Comparison of ENCODE assay signal across 25 cellular contexts in genomic region chr2:240126731-240127130, GRCh38. TPM values are rescaled to one million over a fixed set of nuclear protein-coding genes. Genes with fewer than 3 reads are reported as not detected.
DNase-seq lines count a peak whose midpoint lies in the region; ATAC-seq, FAIRE-seq and TF ChIP-seq lines count a peak whose summit lies in the region.
"Had no signal": no experiment of that assay in that cellular context is flagged by ENCODE, and none has a peak within 500 bp of the region (broad histone marks: within the 10 kb centered on the region; RNA-seq: fewer than 3 reads in every experiment).

No MANE protein-coding gene starts in this region.

- H3K9me3 ChIP-seq in endodermal cell (ENCODE audit: control insufficient read depth, low read length) (no peaks in the 10 kb centered on the region), small intestine (ENCODE audit: control insufficient read depth, low read depth) (no peaks in the 10 kb centered on the region)
- H3K9me3 ChIP-seq: A549; BLaER1 treated with 17β-estradiol and CSF1 and Interleukin-3, amounts not matched to agents 10 nM and 100 nM; MG63; SJCRH30 had no signal

- no peak overlapping the region for H3K9ac ChIP-seq in endodermal cell (ENCODE audit: extremely low read depth, low read length, poor library complexity, severe bottlenecking)
- H3K9ac ChIP-seq: BLaER1 treated with 17β-estradiol and CSF1 and Interleukin-3, amounts not matched to agents 10 nM and 100 nM had no signal

- no peak for TF ChIP-seq CTCF in endodermal cell (conservative IDR thresholded peaks at IDR 0.05)

- intact Hi-C loops in cardiac septum (cut with DNase I): no loop called here
- intact Hi-C loops in left cardiac atrium (cut with DNase I): no loop called here
- intact Hi-C loops in posterior vena cava (cut with DNase I): no loop called here

- H3K36me3 Mint-ChIP-seq in endodermal cell (ENCODE audit: low read depth): peaks cover 53% of the 10 kb centered on the region

- H3K4me3 ChIP-seq in endodermal cell (ENCODE audit: low read length) (no peak overlapping the region), small intestine (ENCODE audit: low read depth in 1 of 2, low read length in 2 of 2) (no peak overlapping the region)
- H3K4me3 ChIP-seq: A549; BLaER1 treated with 17β-estradiol and CSF1 and Interleukin-3, amounts not matched to agents 10 nM and 100 nM; MG63; PC-9; SJCRH30 had no signal

- H3K4me1 ChIP-seq in endodermal cell (ENCODE audit: control insufficient read depth, insufficient read depth, low read length) (no peaks in the 10 kb centered on the region), small intestine (ENCODE audit: control insufficient read depth in 2 of 2, insufficient read depth in 1 of 2, low read depth in 1 of 2, low read length in 1 of 2) (no peaks in the 10 kb centered on the region)
- H3K4me1 ChIP-seq: A549; BLaER1 treated with 17β-estradiol and CSF1 and Interleukin-3, amounts not matched to agents 10 nM and 100 nM had no signal

- DNase-seq in cardiac septum (ENCODE audit: low spot score) (peak; percentile 55), left cardiac atrium (no peak), endodermal cell (peak; percentile 13), posterior vena cava (ENCODE audit: low spot score) (peak; percentile 29), small intestine (no peak), ureter (ENCODE audit: low spot score) (no peak), MV-4-11 (lab: John Stamatoyannopoulos, UW) (no peak)
- DNase-seq: AML-193; CD4-positive, alpha-beta memory T cell; COR-L47; DMS53; KG1; MG63; NCI-H2029; NCI-H446 treated with DMSO at 0.1 percent for 48 hours; NCI-H526; NCI-H82; NK-92 treated with Interleukin-12 subunit alpha and Interleukin-12 subunit beta, amount 100 ng/mL, for 24 hours; PC-9; SJCRH30 had no signal

- 94 to 95% methylated on average over 6 to 10 of the region's 10 CpGs for WGBS in endodermal cell (ENCODE audit: insufficient coverage in 1 of 2, insufficient read length in 1 of 2), 2 experiments
- WGBS in small intestine, 3 donors: 93 to 95% (median 95%) methylated on average over 10 of the region's 10 CpGs

- no peak for ATAC-seq in left cardiac atrium
- ATAC-seq: A549, Right ventricle myocardium inferior had no signal

- FAIRE-seq in small intestine (lab: Jason Lieb, UNC): no peak
- FAIRE-seq: A549, H54 had no signal

- H3K27me3 ChIP-seq in endodermal cell (ENCODE audit: control insufficient read depth, insufficient read depth, low read length, poor library complexity, severe bottlenecking): no peaks in the 10 kb centered on the region
- H3K27me3 ChIP-seq in small intestine (ENCODE audit: control insufficient read depth in 2 of 2, insufficient read depth in 2 of 2, low read length in 2 of 2): no peaks in the 10 kb centered on the region
- H3K27me3 ChIP-seq: BLaER1 treated with 17β-estradiol and CSF1 and Interleukin-3, amounts not matched to agents 10 nM and 100 nM; MG63; SJCRH30 had no signal

- no peak overlapping the region for H3K27ac Mint-ChIP-seq in endodermal cell
- H3K27ac Mint-ChIP-seq: CD4-positive, alpha-beta memory T cell had no signal

- no peaks in the 10 kb centered on the region for H3K27me3 Mint-ChIP-seq in endodermal cell (ENCODE audit: insufficient read depth)
- H3K27me3 Mint-ChIP-seq: CD4-positive, alpha-beta memory T cell had no signal

- no peaks in the 10 kb centered on the region for H3K9me3 Mint-ChIP-seq in endodermal cell
- H3K9me3 Mint-ChIP-seq: CD4-positive, alpha-beta memory T cell had no signal

- H3K4me1 Mint-ChIP-seq in endodermal cell: no peaks in the 10 kb centered on the region

- H3K27ac ChIP-seq in endodermal cell (ENCODE audit: low read depth, low read length) (no peak overlapping the region), small intestine (ENCODE audit: low read depth in 1 of 2, low read length in 1 of 2) (no peak overlapping the region)
- H3K27ac ChIP-seq: A549; BLaER1 treated with 17β-estradiol and CSF1 and Interleukin-3, amounts not matched to agents 10 nM and 100 nM; PC-9; SJCRH30 had no signal

- H3K36me3 ChIP-seq in endodermal cell (ENCODE audit: control insufficient read depth, insufficient read depth, low read length) (peaks cover 46% of the 10 kb centered on the region), small intestine (ENCODE audit: control insufficient read depth in 2 of 2, insufficient read depth in 2 of 2, low read length in 2 of 2) (peaks cover 7 to 12% of the 10 kb centered on the region in 2 donors)

- no peak overlapping the region for H3K4me3 Mint-ChIP-seq in endodermal cell
- H3K4me3 Mint-ChIP-seq: CD4-positive, alpha-beta memory T cell had no signal

RNA-seq across cellular contexts. Expression of gene COPS9, which starts 9.4 kb away (rescaled TPM):
- total RNA-seq in cardiac septum: 149 TPM
- 100 to 1,000 TPM; 160 to 175 TPM for total RNA-seq in left cardiac atrium
- total RNA-seq in endodermal cell: 100 to 1,000 TPM; 151 to 161 TPM
- polyA plus RNA-seq in endodermal cell (2013, experiment 1 of 2): 175 TPM
- 183 TPM for polyA plus RNA-seq in endodermal cell (2013, experiment 2 of 2)
- 100 to 1,000 TPM in 1 of 2 donors, 10 to 100 TPM in 1; 93.3 to 127 TPM for total RNA-seq in posterior vena cava
- 100 to 1,000 TPM; 258 to 394 (median 382) TPM for polyA plus RNA-seq in small intestine
- total RNA-seq in ureter: 88.1 TPM

RNA-seq across cellular contexts. Expression of gene OTOS, which starts 13.7 kb away (rescaled TPM):
- total RNA-seq in cardiac septum (not detected), left cardiac atrium (not detected), endodermal cell (not detected), posterior vena cava (not detected), ureter (not detected)
- polyA plus RNA-seq in endodermal cell (2013, experiment 1 of 2): not detected
- polyA plus RNA-seq in endodermal cell (2013, experiment 2 of 2): not detected
- polyA plus RNA-seq in small intestine: not detected
- total RNA-seq: CD4-positive, alpha-beta memory T cell; G401; PC-9; Right ventricle myocardium inferior; SJCRH30 had no signal
- polyA plus RNA-seq: A549; CD4-positive, alpha-beta memory T cell had no signal

Comparison
In these comparisons a context has a peak if more than half of its experiments do, and no peak if none do; other contexts are left out.
1. DNase-seq: peak in cardiac septum (single experiment), endodermal cell (single experiment) and posterior vena cava (single experiment); none in left cardiac atrium (single experiment), small intestine (single experiment), ureter (single experiment) and MV-4-11 (single experiment).